ENCODE assay signal across 13 cellular contexts in genomic region chr18:46320928-46321855, GRCh38.
DNase-seq lines count a peak whose midpoint lies in the region; ATAC-seq and TF ChIP-seq lines count a peak whose summit lies in the region.
"Had no signal": no experiment of that assay in that cellular context is flagged by ENCODE, and none has a peak within 500 bp of the region (broad histone marks: within the 10 kb centered on the region; RNA-seq: fewer than 3 reads in every experiment).

No MANE protein-coding gene starts in this region.

- ATAC-seq in HG03469 (IDR thresholded peaks at IDR 0.05; ENCODE audit: unreplicated experiment): no peak

- H3K9ac ChIP-seq in BLaER1 treated with 17β-estradiol and CSF1 and Interleukin-3, amounts not matched to agents 10 nM and 100 nM: no peak overlapping the region

- H3K27me3 ChIP-seq in BLaER1 treated with 17β-estradiol and CSF1 and Interleukin-3, amounts not matched to agents 10 nM and 100 nM: no peaks in the 10 kb centered on the region
- H3K27me3 ChIP-seq in H7 (ENCODE audit: control insufficient read depth, insufficient read depth, low read length): no peaks in the 10 kb centered on the region

- no peaks in the 10 kb centered on the region for H4K20me1 ChIP-seq in BLaER1 treated with 17β-estradiol and CSF1 and Interleukin-3, amounts not matched to agents 10 nM and 100 nM

- H3K4me1 ChIP-seq in BLaER1 treated with 17β-estradiol and CSF1 and Interleukin-3, amounts not matched to agents 10 nM and 100 nM: peaks cover 6 to 21% (median 16%) of the 10 kb centered on the region in 10 experiments; a peak in 19 of 20 replicates

- in situ Hi-C loops in astrocyte of the cerebellum (cut with HindIII; ENCODE audit: low sequenced_read_pairs): no loop called here

- DNase-seq in HS-5 (ENCODE audit: low read depth) (peak; percentile 48), astrocyte of the cerebellum (ENCODE audit: low read depth) (peak; percentile 78), kidney glomerular epithelial cell (lab: John Stamatoyannopoulos, UW) (peak; percentile 95), H7 (no peak), NCI-H446 (lab: John Stamatoyannopoulos, UW) (no peak)
- no peak for DNase-seq in activated CD4-positive, alpha-beta T cell treated with anti-CD3 and anti-CD28 coated beads for 4 hours
- DNase-seq: activated CD8-positive, alpha-beta memory T cell treated with anti-CD3 and anti-CD28 coated beads, Interleukin-2, amount 50 U/mL, for 4 hours; amniotic stem cell; NCI-H2029 treated with DMSO at 0.1 percent for 48 hours; OCI-M1; small intestine had no signal

- H3K4me3 ChIP-seq in BLaER1 treated with 17β-estradiol and CSF1 and Interleukin-3, amounts not matched to agents 10 nM and 100 nM: no peak overlapping the region
- no peak overlapping the region for H3K4me3 ChIP-seq in astrocyte of the cerebellum (ENCODE audit: low read depth, low read length)
- no peak overlapping the region for H3K4me3 ChIP-seq in H7 (ENCODE audit: insufficient read depth, low read depth, low read length)

- no peaks in the 10 kb centered on the region for H3K36me3 ChIP-seq in BLaER1 treated with 17β-estradiol and CSF1 and Interleukin-3, amounts not matched to agents 10 nM and 100 nM
- no peaks in the 10 kb centered on the region for H3K36me3 ChIP-seq in H7 (replicated peaks; ENCODE audit: control insufficient read depth, insufficient read depth, low read length)

- no peak for TF ChIP-seq CTCF in astrocyte of the cerebellum (IDR thresholded peaks at IDR 0.05; ENCODE audit: low read depth, low read length, missing control alignments)

- peak overlapping the region in 6 of 11 experiments; percentile 2 to 29 (median 10); a peak in 2 of 22 replicates for H3K4me2 ChIP-seq in BLaER1 treated with 17β-estradiol and CSF1 and Interleukin-3, amounts not matched to agents 10 nM and 100 nM

- no peaks in the 10 kb centered on the region for H3K9me3 ChIP-seq in BLaER1 treated with 17β-estradiol and CSF1 and Interleukin-3, amounts not matched to agents 10 nM and 100 nM (replicated peaks in 1 of 11)

- no peak overlapping the region for H3K27ac ChIP-seq in BLaER1 treated with 17β-estradiol and CSF1 and Interleukin-3, amounts not matched to agents 10 nM and 100 nM

Comparison
In these comparisons a context has a peak if more than half of its experiments do, and no peak if none do; other contexts are left out.
1. DNase-seq: peak in HS-5 (single experiment), astrocyte of the cerebellum (single experiment) and kidney glomerular epithelial cell (single experiment); none in H7 (single experiment), NCI-H446 (0 of 2) and activated CD4-positive, alpha-beta T cell treated with anti-CD3 and anti-CD28 coated beads for 4 hours (0 of 2).